ENCODE assay signal across 32 cellular contexts in genomic region chr20:56988446-56988845, GRCh38.
"Had no signal": no experiment of that assay in that cellular context is flagged by ENCODE, and none has a peak within 500 bp of the region (broad histone marks: within the 10 kb centered on the region; RNA-seq: fewer than 3 reads in every experiment).

No MANE protein-coding gene starts in this region.

- H3K4me1 ChIP-seq: colonic mucosa, heart left ventricle, parathyroid adenoma, psoas muscle, sigmoid colon, stomach, thyroid gland, upper lobe of right lung had no signal

- H3K27ac Mint-ChIP-seq: activated CD4-positive, alpha-beta memory T cell treated with anti-CD3 and anti-CD28 coated beads, Interleukin-2, amount 10 ng/mL, durations not matched to agents 7 days and 5 days; activated CD4-positive, alpha-beta T cell treated with anti-CD3 and anti-CD28 coated beads, Interleukin-2, amount 10 ng/mL, durations not matched to agents 24 days and 14 days; activated naive CD4-positive, alpha-beta T cell treated with anti-CD3 and anti-CD28 coated beads, Interleukin-2, amount 50 U/mL, for 24 hours; activated naive CD8-positive, alpha-beta T cell treated with anti-CD3 and anti-CD28 coated beads, Interleukin-2, amount 50 U/mL, for 24 hours; activated T-cell treated with anti-CD3 and anti-CD28 coated beads, Interleukin-2, amount 50 U/mL, for 24 hours; effector memory CD8-positive, alpha-beta T cell; memory B cell; naive thymus-derived CD8-positive, alpha-beta T cell; stimulated activated naive B cell treated with anti-CD40 and anti-IgM and Interleukin-4, amounts not matched to agents 10 μg/mL and 1 μg/mL and 100 μg/mL, for 72 hours; T-helper 17 cell had no signal

- H3K4me3 ChIP-seq: colonic mucosa, dorsolateral prefrontal cortex, heart left ventricle, psoas muscle, sigmoid colon, stomach, thyroid gland, upper lobe of right lung had no signal

- H3K4me3 Mint-ChIP-seq: activated CD4-positive, alpha-beta memory T cell treated with anti-CD3 and anti-CD28 coated beads, Interleukin-2, amount 10 ng/mL, durations not matched to agents 7 days and 5 days; activated CD4-positive, alpha-beta T cell treated with anti-CD3 and anti-CD28 coated beads, Interleukin-2, amount 10 ng/mL, durations not matched to agents 24 days and 14 days; activated naive CD4-positive, alpha-beta T cell treated with anti-CD3 and anti-CD28 coated beads, Interleukin-2, amount 50 U/mL, for 24 hours; activated naive CD8-positive, alpha-beta T cell treated with anti-CD3 and anti-CD28 coated beads, Interleukin-2, amount 50 U/mL, for 24 hours; activated T-cell treated with anti-CD3 and anti-CD28 coated beads, Interleukin-2, amount 50 U/mL, for 24 hours; central memory CD8-positive, alpha-beta T cell; effector memory CD8-positive, alpha-beta T cell; memory B cell; naive thymus-derived CD8-positive, alpha-beta T cell; neural crest cell; stimulated activated naive B cell treated with anti-CD40 and anti-IgM and Interleukin-4, amounts not matched to agents 10 μg/mL and 1 μg/mL and 100 μg/mL, for 72 hours; T-helper 17 cell had no signal

- DNase-seq: activated CD4-positive, alpha-beta memory T cell treated with anti-CD3 and anti-CD28 coated beads, Interleukin-2, amount 10 ng/mL, durations not matched to agents 7 days and 5 days; activated CD4-positive, alpha-beta T cell treated with anti-CD3 and anti-CD28 coated beads, Interleukin-2, amount 10 ng/mL, durations not matched to agents 24 days and 14 days; activated CD8-positive, alpha-beta memory T cell treated with anti-CD3 and anti-CD28 coated beads, Interleukin-2, amount 50 U/mL, for 48 hours; activated gamma-delta T cell treated with Interleukin-2 at 50 U/mL for 16 hours; activated naive CD8-positive, alpha-beta T cell treated with anti-CD3 and anti-CD28 coated beads, Interleukin-2, amount 50 U/mL, for 24 hours; activated T-cell treated with anti-CD3 and anti-CD28 coated beads, Interleukin-2, amount 50 U/mL, for 24 hours; amygdala; colonic mucosa; dorsolateral prefrontal cortex; effector memory CD8-positive, alpha-beta T cell; erythroblast; heart left ventricle; naive thymus-derived CD8-positive, alpha-beta T cell; occipital lobe; psoas muscle; sigmoid colon; small intestine; stimulated activated CD4-positive, alpha-beta T cell treated with anti-CD3 and anti-CD28 coated beads, Interleukin-15, amount 100 ng/mL, for 24 hours; stimulated activated CD4-positive, alpha-beta T cell treated with anti-CD3 and anti-CD28 coated beads, Interleukin-2, amount 100 ng/mL, for 24 hours; stimulated activated naive B cell treated with anti-CD40 and anti-IgM and Interleukin-4, amounts not matched to agents 10 μg/mL and 1 μg/mL and 100 μg/mL, for 72 hours; stomach; T-helper 17 cell; T1000; thyroid gland; upper lobe of right lung; WERI-Rb-1 had no signal

- H3K36me3 Mint-ChIP-seq: activated naive CD4-positive, alpha-beta T cell treated with anti-CD3 and anti-CD28 coated beads, Interleukin-2, amount 50 U/mL, for 24 hours; memory B cell; stimulated activated naive B cell treated with anti-CD40 and anti-IgM and Interleukin-4, amounts not matched to agents 10 μg/mL and 1 μg/mL and 100 μg/mL, for 72 hours had no signal

- H3K27me3 Mint-ChIP-seq: activated CD4-positive, alpha-beta memory T cell treated with anti-CD3 and anti-CD28 coated beads, Interleukin-2, amount 10 ng/mL, durations not matched to agents 7 days and 5 days; memory B cell had no signal

- ATAC-seq: activated CD4-positive, CD25-positive, alpha-beta regulatory T cell treated with anti-CD3 and anti-CD28 coated beads, Interleukin-2, amount 50 U/mL, for 24 hours; activated naive CD8-positive, alpha-beta T cell treated with anti-CD3 and anti-CD28 coated beads, Interleukin-2, amount 50 U/mL, for 24 hours; effector memory CD8-positive, alpha-beta T cell; naive thymus-derived CD8-positive, alpha-beta T cell; psoas muscle; stimulated activated naive B cell treated with anti-CD40 and anti-IgM and Interleukin-4, amounts not matched to agents 10 μg/mL and 1 μg/mL and 100 μg/mL, for 72 hours; T-helper 17 cell; upper lobe of right lung had no signal

- H3K9me3 Mint-ChIP-seq: activated CD4-positive, alpha-beta T cell treated with anti-CD3 and anti-CD28 coated beads, Interleukin-2, amount 10 ng/mL, durations not matched to agents 24 days and 14 days had no signal

- H3K9ac ChIP-seq: parathyroid adenoma had no signal

- H3K27me3 ChIP-seq: colonic mucosa, thyroid gland, upper lobe of right lung had no signal

- H3K4me1 Mint-ChIP-seq: activated CD4-positive, alpha-beta memory T cell treated with anti-CD3 and anti-CD28 coated beads, Interleukin-2, amount 10 ng/mL, durations not matched to agents 7 days and 5 days; activated CD4-positive, alpha-beta T cell treated with anti-CD3 and anti-CD28 coated beads, Interleukin-2, amount 10 ng/mL, durations not matched to agents 24 days and 14 days; activated naive CD4-positive, alpha-beta T cell treated with anti-CD3 and anti-CD28 coated beads, Interleukin-2, amount 50 U/mL, for 24 hours; activated naive CD8-positive, alpha-beta T cell treated with anti-CD3 and anti-CD28 coated beads, Interleukin-2, amount 50 U/mL, for 24 hours; central memory CD8-positive, alpha-beta T cell; memory B cell; naive thymus-derived CD8-positive, alpha-beta T cell; stimulated activated naive B cell treated with anti-CD40 and anti-IgM and Interleukin-4, amounts not matched to agents 10 μg/mL and 1 μg/mL and 100 μg/mL, for 72 hours; T-helper 17 cell had no signal

- H3K36me3 ChIP-seq: colonic mucosa, heart left ventricle, sigmoid colon, stomach, thyroid gland, upper lobe of right lung, WERI-Rb-1 had no signal

- H2AFZ ChIP-seq: parathyroid adenoma had no signal

- H3K79me2 ChIP-seq: parathyroid adenoma had no signal

- H3K27ac ChIP-seq: colonic mucosa, dorsolateral prefrontal cortex, heart left ventricle, parathyroid adenoma, psoas muscle, sigmoid colon, stomach, thyroid gland, upper lobe of right lung, WERI-Rb-1 had no signal

- H3K9me3 ChIP-seq: colonic mucosa, thyroid gland, upper lobe of right lung had no signal
